1 cellular context compared by ENCODE assay signal in genomic region chr16:14602443-14602963, GRCh38.
TF ChIP-seq lines count a peak whose summit lies in the region.

No MANE protein-coding gene starts in this region.

TF ChIP-seq in HepG2, 621 proteins besides CTCF, POLR2A, EP300 and RAD21:
- TF ChIP-seq EEA1 (CRISPR knock-in tag; IDR thresholded peaks at IDR 0.05; ENCODE audit: borderline replicate concordance) (0 out of 2 replicates have a peak, but pooled peaks have one; percentile 35), ZNF770 (CRISPR knock-in tag; IDR thresholded peaks at IDR 0.05) (no peak)
